Comparison of ENCODE assay signal across 15 cellular contexts in genomic region chr7:70679666-70680065, GRCh38.
A peak's percentile ranks its signal among the peaks of the same experiment; 100 is the strongest.
DNase-seq lines count a peak whose midpoint lies in the region; ATAC-seq, FAIRE-seq and TF ChIP-seq lines count a peak whose summit lies in the region.
"Had no signal": no experiment of that assay in that cellular context is flagged by ENCODE, and none has a peak within 500 bp of the region (broad histone marks: within the 10 kb centered on the region; RNA-seq: fewer than 3 reads in every experiment).

No MANE protein-coding gene starts in this region.

- H3K36me3 ChIP-seq in GM23248 (ENCODE audit: low read depth): no peaks in the 10 kb centered on the region
- no peaks in the 10 kb centered on the region for H3K36me3 ChIP-seq in spleen
- no peaks in the 10 kb centered on the region for H3K36me3 ChIP-seq in body of pancreas (replicated peaks in 1 of 2; ENCODE audit: insufficient read depth in 1 of 2, low read depth in 2 of 2)
- H3K36me3 ChIP-seq: tibial nerve had no signal

- no peak for FAIRE-seq in frontal cortex (lab: Jason Lieb, UNC)
- FAIRE-seq: A549 had no signal

- H2AFZ ChIP-seq in GM23248: no peak overlapping the region; the same call in 1 of the 2 replicates
- H2AFZ ChIP-seq: parathyroid adenoma had no signal

- in situ Hi-C loops in GM23248 (cut with MboI): loop anchor here (10.0 to 25.0 kb wide), 2 partner anchors 492 to 625 kb away; no protein-coding TSS in a partner anchor

- no peaks in the 10 kb centered on the region for H3K79me2 ChIP-seq in GM23248 (ENCODE audit: insufficient read depth)
- H3K79me2 ChIP-seq: parathyroid adenoma had no signal

- no peak overlapping the region for H3K9ac ChIP-seq in GM23248
- H3K9ac ChIP-seq: parathyroid adenoma had no signal

- peak; percentile 30 for DNase-seq in activated CD8-positive, alpha-beta memory T cell treated with anti-CD3 and anti-CD28 coated beads, Interleukin-2, amount 50 U/mL, for 4 hours
- no peak for DNase-seq in activated CD8-positive, alpha-beta memory T cell treated with anti-CD3 and anti-CD28 coated beads for 24 hours
- DNase-seq in GM23248 (peak; percentile 40), spleen (no peak), frontal cortex (ENCODE audit: low spot score in 2 of 2) (no peak), body of pancreas (no peak)
- no peak for DNase-seq in stimulated activated CD4-positive, alpha-beta T cell treated with anti-CD3 and anti-CD28 coated beads, Interleukin-1b, Interleukin-23, amount 100 ng/mL, for 48 hours
- DNase-seq: Calu3; effector CD8-positive, alpha-beta T cell; H9; midbrain had no signal

- peak; percentile 80 for ATAC-seq in activated T-helper 17 cell treated with anti-CD3 and anti-CD28 coated beads, Interleukin-2, amount 50 U/mL, for 72 hours (replicated peaks)
- ATAC-seq in body of pancreas: no peak
- ATAC-seq: A549 had no signal

- H3K9me2 ChIP-seq in GM23248 (ENCODE audit: insufficient read depth): no peaks in the 10 kb centered on the region

- peaks cover 4% of the 10 kb centered on the region for H3K9me3 Mint-ChIP-seq in activated T-helper 17 cell treated with anti-CD3 and anti-CD28 coated beads, Interleukin-2, amount 50 U/mL, for 72 hours
- H3K9me3 Mint-ChIP-seq: H9 had no signal

- no peaks in the 10 kb centered on the region for H3K9me3 ChIP-seq in GM23248 (ENCODE audit: low read depth)
- H3K9me3 ChIP-seq in spleen: no peaks in the 10 kb centered on the region
- no peaks in the 10 kb centered on the region for H3K9me3 ChIP-seq in body of pancreas
- H3K9me3 ChIP-seq: A549, tibial nerve had no signal

- TF ChIP-seq POLR2A in spleen (IDR thresholded peaks at IDR 0.05) (no peak), body of pancreas (IDR thresholded peaks at IDR 0.05) (no peak)

- H3K4me3 Mint-ChIP-seq in activated T-helper 17 cell treated with anti-CD3 and anti-CD28 coated beads, Interleukin-2, amount 50 U/mL, for 72 hours: peak overlapping the region; percentile 39

- no peaks in the 10 kb centered on the region for H3K36me3 Mint-ChIP-seq in activated T-helper 17 cell treated with anti-CD3 and anti-CD28 coated beads, Interleukin-2, amount 50 U/mL, for 72 hours (ENCODE audit: low read depth)

- WGBS in GM23248 (ENCODE audit: low coverage in 1 of 2, low lambda C conversion rate in 2 of 2, missing lambda C conversion rate in 2 of 2), 2 experiments: 11 to 19% methylated on average over 4 of the region's 4 CpGs
- 66 to 75% (median 70%) methylated on average over 4 of the region's 4 CpGs for WGBS in spleen, 5 donors
- WGBS in body of pancreas, 2 donors: 80 to 92% methylated on average over 4 of the region's 4 CpGs

- H3F3A ChIP-seq in GM23248 (ENCODE audit: insufficient read depth): peaks cover 22% of the 10 kb centered on the region; the same call in 1 of the 2 replicates

- H3K4me2 ChIP-seq in GM23248 (ENCODE audit: unreplicated experiment): peak overlapping the region; percentile 25
- H3K4me2 ChIP-seq: A549 had no signal

- H3K27ac ChIP-seq in GM23248: 0 out of 2 replicates have a peak overlapping the region, but pooled peaks have one; percentile 3
- peak overlapping the region in 5 of 8 donors; percentile 1 to 71 (median 43) for H3K27ac ChIP-seq in spleen
- no peak overlapping the region for H3K27ac ChIP-seq in body of pancreas
- H3K27ac ChIP-seq: A549, parathyroid adenoma had no signal

- H3K4me3 ChIP-seq in GM23248 (peak overlapping the region; percentile 19; the same call in 1 of the 2 replicates), spleen (no peak overlapping the region), body of pancreas (no peak overlapping the region)
- H3K4me3 ChIP-seq: A549, tibial nerve had no signal

- H3K4me1 ChIP-seq in GM23248 (ENCODE audit: insufficient read depth) (peaks cover 26% of the 10 kb centered on the region), spleen (peaks cover 0 to 29% (median 13%) of the 10 kb centered on the region in 6 donors), body of pancreas (no peaks in the 10 kb centered on the region)
- H3K4me1 ChIP-seq: A549, parathyroid adenoma had no signal

- H3K27me3 Mint-ChIP-seq in activated T-helper 17 cell treated with anti-CD3 and anti-CD28 coated beads, Interleukin-2, amount 50 U/mL, for 72 hours: peaks cover 7% of the 10 kb centered on the region

- no peaks in the 10 kb centered on the region for H4K20me1 ChIP-seq in GM23248 (ENCODE audit: insufficient read depth)

- TF ChIP-seq CTCF in spleen (IDR thresholded peaks at IDR 0.05 in 8 of 11, conservative IDR thresholded peaks at IDR 0.05 in 3 of 11): no peak
- no peak for TF ChIP-seq CTCF in body of pancreas (IDR thresholded peaks at IDR 0.05)

- H3K27me3 ChIP-seq in GM23248 (replicated peaks; ENCODE audit: insufficient read depth) (no peaks in the 10 kb centered on the region), spleen (replicated peaks in 1 of 7) (no peaks in the 10 kb centered on the region), body of pancreas (no peaks in the 10 kb centered on the region)
- H3K27me3 ChIP-seq: tibial nerve had no signal

- H3K4me1 Mint-ChIP-seq in activated T-helper 17 cell treated with anti-CD3 and anti-CD28 coated beads, Interleukin-2, amount 50 U/mL, for 72 hours: peaks cover 19% of the 10 kb centered on the region

- peak overlapping the region; percentile 84 for H3K27ac Mint-ChIP-seq in activated T-helper 17 cell treated with anti-CD3 and anti-CD28 coated beads, Interleukin-2, amount 50 U/mL, for 72 hours
- H3K27ac Mint-ChIP-seq: H9 had no signal

- intact Hi-C loops in spleen (cut with DNase I; ENCODE audit: low total_unique reads): no loop called here
- intact Hi-C loops in body of pancreas (cut with DNase I): no loop called here

Comparison
In these comparisons a context has a peak if more than half of its experiments do, and no peak if none do; other contexts are left out.
1. DNase-seq: peak in activated CD8-positive, alpha-beta memory T cell treated with anti-CD3 and anti-CD28 coated beads, Interleukin-2, amount 50 U/mL, for 4 hours (single experiment) and GM23248 (single experiment); none in activated CD8-positive, alpha-beta memory T cell treated with anti-CD3 and anti-CD28 coated beads for 24 hours (single experiment), spleen (single experiment), frontal cortex (0 of 2), body of pancreas (0 of 4) and stimulated activated CD4-positive, alpha-beta T cell treated with anti-CD3 and anti-CD28 coated beads, Interleukin-1b, Interleukin-23, amount 100 ng/mL, for 48 hours (single experiment).
2. H3K27ac ChIP-seq: peak in GM23248 (single experiment) and spleen (5 of 8); none in body of pancreas (0 of 4).